16 cellular contexts compared by ENCODE assay signal in the genomic region with DNA sequence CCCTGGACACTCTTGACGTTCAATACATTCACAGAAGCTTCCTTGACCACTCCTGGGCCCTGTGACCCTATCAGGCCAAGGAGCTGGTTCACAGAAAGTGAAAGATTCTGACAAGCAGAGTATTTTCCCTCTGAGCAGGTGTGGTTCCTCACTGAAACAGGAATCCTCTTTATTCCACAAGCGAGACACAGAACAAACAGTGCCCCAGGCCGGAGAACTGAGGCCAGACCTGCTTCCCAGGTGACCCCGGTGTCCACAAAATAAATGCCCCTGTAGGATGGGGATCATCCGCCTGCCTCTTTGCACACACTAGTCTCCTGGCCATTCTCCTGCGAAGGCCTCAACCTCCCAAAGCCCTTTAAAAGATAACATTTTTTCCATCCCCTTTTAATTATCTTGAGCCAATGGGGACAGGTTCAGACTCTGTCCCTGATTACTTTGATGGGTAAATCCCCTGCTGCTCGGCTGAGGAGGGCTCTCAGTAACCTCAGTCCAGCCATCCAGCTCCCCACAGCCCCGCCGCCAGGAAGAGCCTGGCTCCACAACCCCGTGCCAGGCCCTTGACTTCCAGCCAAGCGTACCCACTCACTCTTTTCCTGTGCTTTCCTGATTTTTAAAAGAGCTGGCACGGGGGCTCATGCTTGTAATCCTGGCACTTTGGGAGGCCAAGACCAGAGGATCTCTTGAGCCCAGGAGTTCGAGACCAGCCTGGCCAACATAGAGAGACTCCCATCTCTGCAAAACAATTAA.
A peak's percentile ranks its signal among the peaks of the same experiment; 100 is the strongest.
DNase-seq lines count a peak whose midpoint lies in the region; ATAC-seq and TF ChIP-seq lines count a peak whose summit lies in the region.
"Had no signal": no experiment of that assay in that cellular context is flagged by ENCODE, and none has a peak within 500 bp of the region (broad histone marks: within the 10 kb centered on the region; RNA-seq: fewer than 3 reads in every experiment).

No MANE protein-coding gene starts in this region.

- ATAC-seq in HG03520 (IDR thresholded peaks at IDR 0.05; ENCODE audit: unreplicated experiment), result no peak

- H3K18ac ChIP-seq in neuronal stem cell (ENCODE audit: low read length), result no peak overlapping the region

- H3K9me3 ChIP-seq in HUES48 (ENCODE audit: control insufficient read depth, insufficient read depth, low read length), result no peaks in the 10 kb centered on the region
- no peaks in the 10 kb centered on the region for H3K9me3 ChIP-seq in osteoblast (ENCODE audit: low read depth, low read length)
- H3K9me3 ChIP-seq in neuronal stem cell (replicated peaks in 1 of 2; ENCODE audit: control insufficient read depth in 2 of 2, insufficient read depth in 1 of 2, low read depth in 1 of 2, low read length in 2 of 2), result no peaks in the 10 kb centered on the region
- H3K9me3 ChIP-seq: MG63 had no signal

- TF ChIP-seq CTCF in osteoblast (IDR thresholded peaks at IDR 0.05; ENCODE audit: extremely low read depth, low read depth, low read length), result no peak

- H2AK5ac ChIP-seq in neuronal stem cell (ENCODE audit: low read depth, low read length), result no peak overlapping the region

- H3K79me2 ChIP-seq in osteoblast (ENCODE audit: insufficient read depth, low read length), result no peaks in the 10 kb centered on the region

- no peak overlapping the region for H3K23ac ChIP-seq in neuronal stem cell (ENCODE audit: low read depth, low read length, poor library complexity)

- no peak overlapping the region for H3K4ac ChIP-seq in neuronal stem cell (ENCODE audit: low read length)

- H4K20me1 ChIP-seq in osteoblast (ENCODE audit: insufficient read depth, low read length), result no peaks in the 10 kb centered on the region

- no CpG with 5 or more reads among the region's 13 CpGs for WGBS in neuronal stem cell (ENCODE audit: extremely low coverage in 2 of 2, insufficient read length in 2 of 2, insufficient replicate concordance in 1 of 2), 2 donors

- H2AFZ ChIP-seq in osteoblast (ENCODE audit: low read length), result no peak overlapping the region
- H2AFZ ChIP-seq in neuronal stem cell (ENCODE audit: low read length), result no peak overlapping the region

- H3K4me1 ChIP-seq in HUES48 (ENCODE audit: control insufficient read depth, insufficient read depth, low read length) (peaks cover 23% of the 10 kb centered on the region), osteoblast (ENCODE audit: insufficient read depth, low read length) (peaks cover 9% of the 10 kb centered on the region), neuronal stem cell (ENCODE audit: control insufficient read depth in 2 of 2, insufficient read depth in 1 of 2, low read depth in 1 of 2, low read length in 2 of 2) (peaks cover 12 to 19% of the 10 kb centered on the region in 2 donors)

- H4K91ac ChIP-seq in neuronal stem cell (ENCODE audit: low read depth, low read length, poor library complexity), result no peak overlapping the region

- H2BK12ac ChIP-seq in neuronal stem cell (ENCODE audit: low read length), result no peak overlapping the region

- no peak overlapping the region for H2BK5ac ChIP-seq in neuronal stem cell (ENCODE audit: low read length)

- H3K14ac ChIP-seq in neuronal stem cell (ENCODE audit: low read length), result no peak overlapping the region

- H3K27me3 ChIP-seq in HUES48 (ENCODE audit: control insufficient read depth, insufficient read depth, low read length) (no peaks in the 10 kb centered on the region), osteoblast (ENCODE audit: insufficient read depth, low read length) (no peaks in the 10 kb centered on the region), neuronal stem cell (ENCODE audit: control insufficient read depth in 3 of 3, insufficient read depth in 3 of 3, low read depth in 1 of 3, low read length in 3 of 3) (no peaks in the 10 kb centered on the region)
- H3K27me3 ChIP-seq: MG63 had no signal

- no peak overlapping the region for H4K8ac ChIP-seq in neuronal stem cell (ENCODE audit: low read depth, low read length)

- H3K4me3 ChIP-seq in HUES48 (ENCODE audit: low read depth, low read length), result no peak overlapping the region
- no peak overlapping the region for H3K4me3 ChIP-seq in osteoblast (ENCODE audit: insufficient read depth, low read length)
- no peak overlapping the region for H3K4me3 ChIP-seq in neuronal stem cell (ENCODE audit: low read length in 2 of 2)
- H3K4me3 ChIP-seq: MG63 had no signal

- H2BK120ac ChIP-seq in neuronal stem cell (ENCODE audit: low read depth, low read length), result no peak overlapping the region

- H3K4me2 ChIP-seq in osteoblast (ENCODE audit: insufficient read depth, low read length) (no peak overlapping the region), neuronal stem cell (ENCODE audit: insufficient read depth, low read length, poor library complexity, severe bottlenecking) (no peak overlapping the region)

- H2BK15ac ChIP-seq in neuronal stem cell (ENCODE audit: low read length), result no peak overlapping the region

- DNase-seq in COLO668 (lab: John Stamatoyannopoulos, UW; ENCODE audit: unreplicated experiment), result peak; percentile 60
- no peak for DNase-seq in epithelial cell of prostate (ENCODE audit: low read depth, low spot score)
- peak; percentile 5 for DNase-seq in osteoblast (ENCODE audit: insufficient read length, low spot score, missing footprints)
- no peak for DNase-seq in activated CD8-positive, alpha-beta memory T cell treated with anti-CD3 and anti-CD28 coated beads, Interleukin-2, amount 50 U/mL, for 48 hours
- no peak for DNase-seq in neuronal stem cell (ENCODE audit: low spot score)
- DNase-seq in stimulated activated CD4-positive, alpha-beta T cell treated with anti-CD3 and anti-CD28 coated beads, Interleukin-2, amount 100 ng/mL, for 24 hours, result no peak
- DNase-seq: activated naive CD8-positive, alpha-beta T cell treated with anti-CD3 and anti-CD28 coated beads for 36 hours; activated T-cell treated with anti-CD3 and anti-CD28 coated beads, Interleukin-2, amount 50 U/mL, for 48 hours; cortex of kidney; MG63; NCI-H146; posterior cingulate gyrus; stimulated activated CD4-positive, alpha-beta T cell treated with anti-CD3 and anti-CD28 coated beads, Interleukin-4, amount 100 ng/mL, for 24 hours; SW 1271 had no signal

- H3K9ac ChIP-seq in HUES48 (ENCODE audit: low read depth, low read length) (no peak overlapping the region), neuronal stem cell (ENCODE audit: low read depth, low read length, poor library complexity) (no peak overlapping the region)

- H3K36me3 ChIP-seq in HUES48 (ENCODE audit: control insufficient read depth, insufficient read depth, low read length) (no peaks in the 10 kb centered on the region), osteoblast (ENCODE audit: insufficient read depth, low read length) (no peaks in the 10 kb centered on the region), neuronal stem cell (replicated peaks in 1 of 2; ENCODE audit: control insufficient read depth in 2 of 2, insufficient read depth in 2 of 2, low read length in 2 of 2) (no peaks in the 10 kb centered on the region)
- H3K36me3 ChIP-seq: MG63 had no signal

- H3K27ac ChIP-seq in HUES48 (ENCODE audit: low read depth, low read length) (peak overlapping the region; percentile 86), epithelial cell of prostate (peak overlapping the region; percentile 44), osteoblast (ENCODE audit: low read depth, low read length) (no peak overlapping the region), neuronal stem cell (replicated peaks; ENCODE audit: low read length) (no peak overlapping the region)

- H3K79me1 ChIP-seq in neuronal stem cell (ENCODE audit: low read depth, low read length), result no peaks in the 10 kb centered on the region

Comparison
In these comparisons a context has a peak if more than half of its experiments do, and no peak if none do; other contexts are left out.
1. DNase-seq: peak in COLO668 (single experiment) and osteoblast (single experiment); none in epithelial cell of prostate (single experiment), activated CD8-positive, alpha-beta memory T cell treated with anti-CD3 and anti-CD28 coated beads, Interleukin-2, amount 50 U/mL, for 48 hours (single experiment), neuronal stem cell (single experiment) and stimulated activated CD4-positive, alpha-beta T cell treated with anti-CD3 and anti-CD28 coated beads, Interleukin-2, amount 100 ng/mL, for 24 hours (0 of 2).
2. H3K27ac ChIP-seq: peak in HUES48 (single experiment) and epithelial cell of prostate (single experiment); none in osteoblast (single experiment) and neuronal stem cell (single experiment).